Comparison of ENCODE assay signal across 1 cellular context in the genomic region with DNA sequence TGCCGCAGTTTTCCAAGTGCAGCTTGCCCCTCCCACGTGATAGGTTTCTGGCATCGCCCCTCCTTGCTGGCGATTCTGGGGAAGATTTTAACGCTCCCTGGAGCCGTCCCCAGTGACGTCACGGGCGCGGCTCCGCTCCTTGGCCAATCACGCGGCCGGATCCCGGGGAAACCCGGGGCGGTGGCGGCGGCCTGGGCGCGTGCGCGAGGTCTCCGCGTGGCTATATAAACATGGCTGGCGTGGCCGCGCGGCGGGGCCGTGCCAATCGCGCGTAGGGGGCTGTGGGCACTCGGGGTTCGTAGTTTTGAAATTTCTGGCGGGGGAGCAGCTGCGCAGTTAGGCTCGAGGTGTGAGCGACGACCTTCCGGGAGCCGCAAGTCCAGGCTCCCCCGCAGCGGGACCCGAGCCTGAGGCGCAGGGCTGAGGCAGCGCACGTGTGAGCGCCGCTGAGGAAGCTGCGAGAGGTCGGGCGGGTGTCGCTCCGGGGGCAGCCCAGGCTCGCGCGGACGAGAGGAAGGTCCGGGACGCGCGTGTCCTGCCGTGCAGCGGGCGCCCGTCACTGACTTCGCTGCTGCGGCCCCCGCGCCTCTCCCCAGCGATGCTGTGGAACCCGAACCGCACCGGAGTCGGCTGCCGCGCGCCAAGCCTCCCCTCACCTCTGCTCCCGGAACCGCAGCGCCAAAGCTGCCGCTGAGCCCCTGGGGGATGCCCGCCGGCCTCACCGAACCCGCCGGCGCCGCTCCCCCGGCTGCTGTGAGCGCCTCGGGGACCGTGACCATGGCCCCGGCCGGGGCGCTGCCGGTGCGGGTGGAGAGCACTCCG.
A peak's percentile ranks its signal among the peaks of the same experiment; 100 is the strongest.
TF ChIP-seq lines count a peak whose summit lies in the region.

A gene with protein sequence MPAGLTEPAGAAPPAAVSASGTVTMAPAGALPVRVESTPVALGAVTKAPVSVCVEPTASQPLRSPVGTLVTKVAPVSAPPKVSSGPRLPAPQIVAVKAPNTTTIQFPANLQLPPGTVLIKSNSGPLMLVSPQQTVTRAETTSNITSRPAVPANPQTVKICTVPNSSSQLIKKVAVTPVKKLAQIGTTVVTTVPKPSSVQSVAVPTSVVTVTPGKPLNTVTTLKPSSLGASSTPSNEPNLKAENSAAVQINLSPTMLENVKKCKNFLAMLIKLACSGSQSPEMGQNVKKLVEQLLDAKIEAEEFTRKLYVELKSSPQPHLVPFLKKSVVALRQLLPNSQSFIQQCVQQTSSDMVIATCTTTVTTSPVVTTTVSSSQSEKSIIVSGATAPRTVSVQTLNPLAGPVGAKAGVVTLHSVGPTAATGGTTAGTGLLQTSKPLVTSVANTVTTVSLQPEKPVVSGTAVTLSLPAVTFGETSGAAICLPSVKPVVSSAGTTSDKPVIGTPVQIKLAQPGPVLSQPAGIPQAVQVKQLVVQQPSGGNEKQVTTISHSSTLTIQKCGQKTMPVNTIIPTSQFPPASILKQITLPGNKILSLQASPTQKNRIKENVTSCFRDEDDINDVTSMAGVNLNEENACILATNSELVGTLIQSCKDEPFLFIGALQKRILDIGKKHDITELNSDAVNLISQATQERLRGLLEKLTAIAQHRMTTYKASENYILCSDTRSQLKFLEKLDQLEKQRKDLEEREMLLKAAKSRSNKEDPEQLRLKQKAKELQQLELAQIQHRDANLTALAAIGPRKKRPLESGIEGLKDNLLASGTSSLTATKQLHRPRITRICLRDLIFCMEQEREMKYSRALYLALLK (plus strand): TSS at position 217 of the 822 bp plus-strand sequence. CDS start 489 bp downstream, at position 706.

TF ChIP-seq in K562, 482 proteins besides CTCF, POLR2A, EP300 and RAD21 (continued from another document and continues in another):
- TF ChIP-seq, protein P1, sequence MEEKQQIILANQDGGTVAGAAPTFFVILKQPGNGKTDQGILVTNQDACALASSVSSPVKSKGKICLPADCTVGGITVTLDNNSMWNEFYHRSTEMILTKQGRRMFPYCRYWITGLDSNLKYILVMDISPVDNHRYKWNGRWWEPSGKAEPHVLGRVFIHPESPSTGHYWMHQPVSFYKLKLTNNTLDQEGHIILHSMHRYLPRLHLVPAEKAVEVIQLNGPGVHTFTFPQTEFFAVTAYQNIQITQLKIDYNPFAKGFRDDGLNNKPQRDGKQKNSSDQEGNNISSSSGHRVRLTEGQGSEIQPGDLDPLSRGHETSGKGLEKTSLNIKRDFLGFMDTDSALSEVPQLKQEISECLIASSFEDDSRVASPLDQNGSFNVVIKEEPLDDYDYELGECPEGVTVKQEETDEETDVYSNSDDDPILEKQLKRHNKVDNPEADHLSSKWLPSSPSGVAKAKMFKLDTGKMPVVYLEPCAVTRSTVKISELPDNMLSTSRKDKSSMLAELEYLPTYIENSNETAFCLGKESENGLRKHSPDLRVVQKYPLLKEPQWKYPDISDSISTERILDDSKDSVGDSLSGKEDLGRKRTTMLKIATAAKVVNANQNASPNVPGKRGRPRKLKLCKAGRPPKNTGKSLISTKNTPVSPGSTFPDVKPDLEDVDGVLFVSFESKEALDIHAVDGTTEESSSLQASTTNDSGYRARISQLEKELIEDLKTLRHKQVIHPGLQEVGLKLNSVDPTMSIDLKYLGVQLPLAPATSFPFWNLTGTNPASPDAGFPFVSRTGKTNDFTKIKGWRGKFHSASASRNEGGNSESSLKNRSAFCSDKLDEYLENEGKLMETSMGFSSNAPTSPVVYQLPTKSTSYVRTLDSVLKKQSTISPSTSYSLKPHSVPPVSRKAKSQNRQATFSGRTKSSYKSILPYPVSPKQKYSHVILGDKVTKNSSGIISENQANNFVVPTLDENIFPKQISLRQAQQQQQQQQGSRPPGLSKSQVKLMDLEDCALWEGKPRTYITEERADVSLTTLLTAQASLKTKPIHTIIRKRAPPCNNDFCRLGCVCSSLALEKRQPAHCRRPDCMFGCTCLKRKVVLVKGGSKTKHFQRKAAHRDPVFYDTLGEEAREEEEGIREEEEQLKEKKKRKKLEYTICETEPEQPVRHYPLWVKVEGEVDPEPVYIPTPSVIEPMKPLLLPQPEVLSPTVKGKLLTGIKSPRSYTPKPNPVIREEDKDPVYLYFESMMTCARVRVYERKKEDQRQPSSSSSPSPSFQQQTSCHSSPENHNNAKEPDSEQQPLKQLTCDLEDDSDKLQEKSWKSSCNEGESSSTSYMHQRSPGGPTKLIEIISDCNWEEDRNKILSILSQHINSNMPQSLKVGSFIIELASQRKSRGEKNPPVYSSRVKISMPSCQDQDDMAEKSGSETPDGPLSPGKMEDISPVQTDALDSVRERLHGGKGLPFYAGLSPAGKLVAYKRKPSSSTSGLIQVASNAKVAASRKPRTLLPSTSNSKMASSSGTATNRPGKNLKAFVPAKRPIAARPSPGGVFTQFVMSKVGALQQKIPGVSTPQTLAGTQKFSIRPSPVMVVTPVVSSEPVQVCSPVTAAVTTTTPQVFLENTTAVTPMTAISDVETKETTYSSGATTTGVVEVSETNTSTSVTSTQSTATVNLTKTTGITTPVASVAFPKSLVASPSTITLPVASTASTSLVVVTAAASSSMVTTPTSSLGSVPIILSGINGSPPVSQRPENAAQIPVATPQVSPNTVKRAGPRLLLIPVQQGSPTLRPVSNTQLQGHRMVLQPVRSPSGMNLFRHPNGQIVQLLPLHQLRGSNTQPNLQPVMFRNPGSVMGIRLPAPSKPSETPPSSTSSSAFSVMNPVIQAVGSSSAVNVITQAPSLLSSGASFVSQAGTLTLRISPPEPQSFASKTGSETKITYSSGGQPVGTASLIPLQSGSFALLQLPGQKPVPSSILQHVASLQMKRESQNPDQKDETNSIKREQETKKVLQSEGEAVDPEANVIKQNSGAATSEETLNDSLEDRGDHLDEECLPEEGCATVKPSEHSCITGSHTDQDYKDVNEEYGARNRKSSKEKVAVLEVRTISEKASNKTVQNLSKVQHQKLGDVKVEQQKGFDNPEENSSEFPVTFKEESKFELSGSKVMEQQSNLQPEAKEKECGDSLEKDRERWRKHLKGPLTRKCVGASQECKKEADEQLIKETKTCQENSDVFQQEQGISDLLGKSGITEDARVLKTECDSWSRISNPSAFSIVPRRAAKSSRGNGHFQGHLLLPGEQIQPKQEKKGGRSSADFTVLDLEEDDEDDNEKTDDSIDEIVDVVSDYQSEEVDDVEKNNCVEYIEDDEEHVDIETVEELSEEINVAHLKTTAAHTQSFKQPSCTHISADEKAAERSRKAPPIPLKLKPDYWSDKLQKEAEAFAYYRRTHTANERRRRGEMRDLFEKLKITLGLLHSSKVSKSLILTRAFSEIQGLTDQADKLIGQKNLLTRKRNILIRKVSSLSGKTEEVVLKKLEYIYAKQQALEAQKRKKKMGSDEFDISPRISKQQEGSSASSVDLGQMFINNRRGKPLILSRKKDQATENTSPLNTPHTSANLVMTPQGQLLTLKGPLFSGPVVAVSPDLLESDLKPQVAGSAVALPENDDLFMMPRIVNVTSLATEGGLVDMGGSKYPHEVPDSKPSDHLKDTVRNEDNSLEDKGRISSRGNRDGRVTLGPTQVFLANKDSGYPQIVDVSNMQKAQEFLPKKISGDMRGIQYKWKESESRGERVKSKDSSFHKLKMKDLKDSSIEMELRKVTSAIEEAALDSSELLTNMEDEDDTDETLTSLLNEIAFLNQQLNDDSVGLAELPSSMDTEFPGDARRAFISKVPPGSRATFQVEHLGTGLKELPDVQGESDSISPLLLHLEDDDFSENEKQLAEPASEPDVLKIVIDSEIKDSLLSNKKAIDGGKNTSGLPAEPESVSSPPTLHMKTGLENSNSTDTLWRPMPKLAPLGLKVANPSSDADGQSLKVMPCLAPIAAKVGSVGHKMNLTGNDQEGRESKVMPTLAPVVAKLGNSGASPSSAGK (IDR thresholded peaks at IDR 0.05): peak; percentile 97
- peak; percentile 66 for TF ChIP-seq PRPF4 (IDR thresholded peaks at IDR 0.05; ENCODE audit: insufficient read depth, low read depth, low read length, poor library complexity, severe bottlenecking)
- no peak for TF ChIP-seq NFE2L1 (tag; IDR thresholded peaks at IDR 0.05; ENCODE audit: borderline replicate concordance, low read depth)
- peak; percentile 96 to 97 for TF ChIP-seq NRF1 (conservative IDR thresholded peaks at IDR 0.05 in 1 of 2, IDR thresholded peaks at IDR 0.05 in 1 of 2)
- TF ChIP-seq FOXP1 (CRISPR knock-in tag; IDR thresholded peaks at IDR 0.05): 0 out of 2 replicates have a peak, but pooled peaks have one; percentile 8
- TF ChIP-seq, protein P2, sequence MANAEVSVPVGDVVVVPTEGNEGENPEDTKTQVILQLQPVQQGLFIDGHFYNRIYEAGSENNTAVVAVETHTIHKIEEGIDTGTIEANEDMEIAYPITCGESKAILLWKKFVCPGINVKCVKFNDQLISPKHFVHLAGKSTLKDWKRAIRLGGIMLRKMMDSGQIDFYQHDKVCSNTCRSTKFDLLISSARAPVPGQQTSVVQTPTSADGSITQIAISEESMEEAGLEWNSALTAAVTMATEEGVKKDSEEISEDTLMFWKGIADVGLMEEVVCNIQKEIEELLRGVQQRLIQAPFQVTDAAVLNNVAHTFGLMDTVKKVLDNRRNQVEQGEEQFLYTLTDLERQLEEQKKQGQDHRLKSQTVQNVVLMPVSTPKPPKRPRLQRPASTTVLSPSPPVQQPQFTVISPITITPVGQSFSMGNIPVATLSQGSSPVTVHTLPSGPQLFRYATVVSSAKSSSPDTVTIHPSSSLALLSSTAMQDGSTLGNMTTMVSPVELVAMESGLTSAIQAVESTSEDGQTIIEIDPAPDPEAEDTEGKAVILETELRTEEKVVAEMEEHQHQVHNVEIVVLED (CRISPR knock-in tag; IDR thresholded peaks at IDR 0.05): peak; percentile 61
- peak; percentile 64 for TF ChIP-seq JUND (IDR thresholded peaks at IDR 0.05; ENCODE audit: borderline replicate concordance, low read depth, low read length)
- peak; percentile 47; the same call in 1 of the 3 replicates for TF ChIP-seq JUND (tag; IDR thresholded peaks at IDR 0.05; ENCODE audit: borderline replicate concordance, low read depth, low read length)
- peak; percentile 84 for TF ChIP-seq SAFB (IDR thresholded peaks at IDR 0.05; ENCODE audit: borderline replicate concordance, low read depth, low read length)
- no peak for TF ChIP-seq ZBTB8A (IDR thresholded peaks at IDR 0.05; ENCODE audit: partially characterized antibody)
- TF ChIP-seq, protein P3, sequence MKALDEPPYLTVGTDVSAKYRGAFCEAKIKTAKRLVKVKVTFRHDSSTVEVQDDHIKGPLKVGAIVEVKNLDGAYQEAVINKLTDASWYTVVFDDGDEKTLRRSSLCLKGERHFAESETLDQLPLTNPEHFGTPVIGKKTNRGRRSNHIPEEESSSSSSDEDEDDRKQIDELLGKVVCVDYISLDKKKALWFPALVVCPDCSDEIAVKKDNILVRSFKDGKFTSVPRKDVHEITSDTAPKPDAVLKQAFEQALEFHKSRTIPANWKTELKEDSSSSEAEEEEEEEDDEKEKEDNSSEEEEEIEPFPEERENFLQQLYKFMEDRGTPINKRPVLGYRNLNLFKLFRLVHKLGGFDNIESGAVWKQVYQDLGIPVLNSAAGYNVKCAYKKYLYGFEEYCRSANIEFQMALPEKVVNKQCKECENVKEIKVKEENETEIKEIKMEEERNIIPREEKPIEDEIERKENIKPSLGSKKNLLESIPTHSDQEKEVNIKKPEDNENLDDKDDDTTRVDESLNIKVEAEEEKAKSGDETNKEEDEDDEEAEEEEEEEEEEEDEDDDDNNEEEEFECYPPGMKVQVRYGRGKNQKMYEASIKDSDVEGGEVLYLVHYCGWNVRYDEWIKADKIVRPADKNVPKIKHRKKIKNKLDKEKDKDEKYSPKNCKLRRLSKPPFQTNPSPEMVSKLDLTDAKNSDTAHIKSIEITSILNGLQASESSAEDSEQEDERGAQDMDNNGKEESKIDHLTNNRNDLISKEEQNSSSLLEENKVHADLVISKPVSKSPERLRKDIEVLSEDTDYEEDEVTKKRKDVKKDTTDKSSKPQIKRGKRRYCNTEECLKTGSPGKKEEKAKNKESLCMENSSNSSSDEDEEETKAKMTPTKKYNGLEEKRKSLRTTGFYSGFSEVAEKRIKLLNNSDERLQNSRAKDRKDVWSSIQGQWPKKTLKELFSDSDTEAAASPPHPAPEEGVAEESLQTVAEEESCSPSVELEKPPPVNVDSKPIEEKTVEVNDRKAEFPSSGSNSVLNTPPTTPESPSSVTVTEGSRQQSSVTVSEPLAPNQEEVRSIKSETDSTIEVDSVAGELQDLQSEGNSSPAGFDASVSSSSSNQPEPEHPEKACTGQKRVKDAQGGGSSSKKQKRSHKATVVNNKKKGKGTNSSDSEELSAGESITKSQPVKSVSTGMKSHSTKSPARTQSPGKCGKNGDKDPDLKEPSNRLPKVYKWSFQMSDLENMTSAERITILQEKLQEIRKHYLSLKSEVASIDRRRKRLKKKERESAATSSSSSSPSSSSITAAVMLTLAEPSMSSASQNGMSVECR (CRISPR knock-in tag; IDR thresholded peaks at IDR 0.05): peak; percentile 82; the same call in 1 of the 2 replicates
- TF ChIP-seq, protein P4, sequence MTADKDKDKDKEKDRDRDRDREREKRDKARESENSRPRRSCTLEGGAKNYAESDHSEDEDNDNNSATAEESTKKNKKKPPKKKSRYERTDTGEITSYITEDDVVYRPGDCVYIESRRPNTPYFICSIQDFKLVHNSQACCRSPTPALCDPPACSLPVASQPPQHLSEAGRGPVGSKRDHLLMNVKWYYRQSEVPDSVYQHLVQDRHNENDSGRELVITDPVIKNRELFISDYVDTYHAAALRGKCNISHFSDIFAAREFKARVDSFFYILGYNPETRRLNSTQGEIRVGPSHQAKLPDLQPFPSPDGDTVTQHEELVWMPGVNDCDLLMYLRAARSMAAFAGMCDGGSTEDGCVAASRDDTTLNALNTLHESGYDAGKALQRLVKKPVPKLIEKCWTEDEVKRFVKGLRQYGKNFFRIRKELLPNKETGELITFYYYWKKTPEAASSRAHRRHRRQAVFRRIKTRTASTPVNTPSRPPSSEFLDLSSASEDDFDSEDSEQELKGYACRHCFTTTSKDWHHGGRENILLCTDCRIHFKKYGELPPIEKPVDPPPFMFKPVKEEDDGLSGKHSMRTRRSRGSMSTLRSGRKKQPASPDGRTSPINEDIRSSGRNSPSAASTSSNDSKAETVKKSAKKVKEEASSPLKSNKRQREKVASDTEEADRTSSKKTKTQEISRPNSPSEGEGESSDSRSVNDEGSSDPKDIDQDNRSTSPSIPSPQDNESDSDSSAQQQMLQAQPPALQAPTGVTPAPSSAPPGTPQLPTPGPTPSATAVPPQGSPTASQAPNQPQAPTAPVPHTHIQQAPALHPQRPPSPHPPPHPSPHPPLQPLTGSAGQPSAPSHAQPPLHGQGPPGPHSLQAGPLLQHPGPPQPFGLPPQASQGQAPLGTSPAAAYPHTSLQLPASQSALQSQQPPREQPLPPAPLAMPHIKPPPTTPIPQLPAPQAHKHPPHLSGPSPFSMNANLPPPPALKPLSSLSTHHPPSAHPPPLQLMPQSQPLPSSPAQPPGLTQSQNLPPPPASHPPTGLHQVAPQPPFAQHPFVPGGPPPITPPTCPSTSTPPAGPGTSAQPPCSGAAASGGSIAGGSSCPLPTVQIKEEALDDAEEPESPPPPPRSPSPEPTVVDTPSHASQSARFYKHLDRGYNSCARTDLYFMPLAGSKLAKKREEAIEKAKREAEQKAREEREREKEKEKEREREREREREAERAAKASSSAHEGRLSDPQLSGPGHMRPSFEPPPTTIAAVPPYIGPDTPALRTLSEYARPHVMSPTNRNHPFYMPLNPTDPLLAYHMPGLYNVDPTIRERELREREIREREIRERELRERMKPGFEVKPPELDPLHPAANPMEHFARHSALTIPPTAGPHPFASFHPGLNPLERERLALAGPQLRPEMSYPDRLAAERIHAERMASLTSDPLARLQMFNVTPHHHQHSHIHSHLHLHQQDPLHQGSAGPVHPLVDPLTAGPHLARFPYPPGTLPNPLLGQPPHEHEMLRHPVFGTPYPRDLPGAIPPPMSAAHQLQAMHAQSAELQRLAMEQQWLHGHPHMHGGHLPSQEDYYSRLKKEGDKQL (CRISPR knock-in tag; IDR thresholded peaks at IDR 0.05; ENCODE audit: borderline replicate concordance): 0 out of 2 replicates have a peak, but pooled peaks have one; percentile 34
- TF ChIP-seq, protein P5, sequence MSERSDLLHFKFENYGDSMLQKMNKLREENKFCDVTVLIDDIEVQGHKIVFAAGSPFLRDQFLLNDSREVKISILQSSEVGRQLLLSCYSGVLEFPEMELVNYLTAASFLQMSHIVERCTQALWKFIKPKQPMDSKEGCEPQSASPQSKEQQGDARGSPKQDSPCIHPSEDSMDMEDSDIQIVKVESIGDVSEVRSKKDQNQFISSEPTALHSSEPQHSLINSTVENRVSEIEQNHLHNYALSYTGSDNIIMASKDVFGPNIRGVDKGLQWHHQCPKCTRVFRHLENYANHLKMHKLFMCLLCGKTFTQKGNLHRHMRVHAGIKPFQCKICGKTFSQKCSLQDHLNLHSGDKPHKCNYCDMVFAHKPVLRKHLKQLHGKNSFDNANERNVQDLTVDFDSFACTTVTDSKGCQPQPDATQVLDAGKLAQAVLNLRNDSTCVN (CRISPR knock-in tag; IDR thresholded peaks at IDR 0.05): no peak
